In the genomic region with DNA sequence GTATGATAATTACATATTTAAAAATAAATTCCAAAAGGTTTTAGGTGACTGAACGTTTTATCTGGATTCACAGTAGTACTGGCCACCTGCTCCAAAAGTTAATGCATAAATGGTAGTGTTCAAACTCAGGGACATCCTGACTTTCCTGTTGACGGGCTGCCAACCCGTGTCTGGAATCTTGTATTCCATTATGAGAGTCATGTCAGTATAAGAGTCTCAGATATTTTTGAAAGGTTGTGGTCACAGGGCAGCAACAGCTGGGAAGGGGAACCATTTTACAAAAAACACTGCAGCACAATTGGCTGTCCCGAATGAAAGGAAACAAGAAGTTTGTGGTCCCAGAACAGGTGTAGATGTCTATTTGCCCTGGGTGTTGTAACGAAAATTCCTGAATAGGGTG, we compare ENCODE assay signal across 23 cellular contexts. TPM values are rescaled to one million over a fixed set of nuclear protein-coding genes. Genes with fewer than 3 reads are reported as not detected.
DNase-seq lines count a peak whose midpoint lies in the region; ATAC-seq, FAIRE-seq and TF ChIP-seq lines count a peak whose summit lies in the region.
"Had no signal": no experiment of that assay in that cellular context is flagged by ENCODE, and none has a peak within 500 bp of the region (broad histone marks: within the 10 kb centered on the region; RNA-seq: fewer than 3 reads in every experiment).

No MANE protein-coding gene starts in this region.

- peaks cover 10% of the 10 kb centered on the region for H3K27me3 Mint-ChIP-seq in activated CD8-positive, alpha-beta T cell treated with anti-CD3 and anti-CD28 coated beads, Interleukin-2, amount 10 ng/mL, durations not matched to agents 7 days and 5 days (ENCODE audit: low read depth)
- H3K27me3 Mint-ChIP-seq: activated naive CD8-positive, alpha-beta T cell; stimulated activated naive CD8-positive, alpha-beta T cell treated with anti-CD3 and anti-CD28 coated beads, Interleukin-15, amount 100 ng/mL, for 72 hours had no signal

- POLR2A ChIA-PET in activated CD8-positive, alpha-beta T cell treated with anti-CD3 and anti-CD28 coated beads, Interleukin-2, amount 10 ng/mL, durations not matched to agents 7 days and 5 days (lab: Charles Lee): no interaction called here

- no peaks in the 10 kb centered on the region for H3K36me3 ChIP-seq in kidney (ENCODE audit: control insufficient read depth in 1 of 2, insufficient read depth in 2 of 2, low read length in 2 of 2)
- H3K36me3 ChIP-seq in MG63: no peaks in the 10 kb centered on the region

- H3K4me3 Mint-ChIP-seq in activated CD8-positive, alpha-beta T cell treated with anti-CD3 and anti-CD28 coated beads, Interleukin-2, amount 10 ng/mL, durations not matched to agents 7 days and 5 days: no peak overlapping the region
- H3K4me3 Mint-ChIP-seq: activated naive CD8-positive, alpha-beta T cell; CD4-positive, CD25-positive, alpha-beta regulatory T cell; stimulated activated naive CD8-positive, alpha-beta T cell treated with anti-CD3 and anti-CD28 coated beads, Interleukin-15, amount 100 ng/mL, for 72 hours had no signal

- H3K4me3 ChIP-seq in kidney (ENCODE audit: low read length in 2 of 2) (peak overlapping the region in 1 of 2 donors; percentile 22), MG63 (no peak overlapping the region)
- H3K4me3 ChIP-seq: coronary artery, SK-N-MC, skin epidermis had no signal

- DNase-seq in kidney (peak; percentile 81), renal cortical epithelial cell (ENCODE audit: low read depth) (peak; percentile 43), MG63 (no peak), NCI-H524 (lab: John Stamatoyannopoulos, UW) (no peak)
- no peak for DNase-seq in activated CD8-positive, alpha-beta T cell treated with anti-CD3 and anti-CD28 coated beads, Interleukin-2, amount 10 ng/mL, durations not matched to agents 7 days and 5 days
- DNase-seq: ACHN; CD4-positive, CD25-positive, alpha-beta regulatory T cell; GF-D8; GOT3; NCI-H1694 treated with DMSO at 0.1 percent for 48 hours; occipital lobe; stimulated activated CD4-positive, alpha-beta T cell treated with anti-CD3 and anti-CD28 coated beads, Interleukin-2, amount 100 ng/mL, for 48 hours; stimulated activated naive CD8-positive, alpha-beta T cell treated with anti-CD3 and anti-CD28 coated beads, Interleukin-15, amount 100 ng/mL, for 72 hours; T1000 had no signal

- H3K27me3 ChIP-seq in MG63: no peaks in the 10 kb centered on the region

- CTCF ChIA-PET in activated CD8-positive, alpha-beta T cell treated with anti-CD3 and anti-CD28 coated beads, Interleukin-2, amount 10 ng/mL, durations not matched to agents 7 days and 5 days (lab: Charles Lee): no interaction called here

- intact Hi-C loops in kidney (cut with DNase I): no loop called here

- no peak overlapping the region for H3K27ac Mint-ChIP-seq in activated CD8-positive, alpha-beta T cell treated with anti-CD3 and anti-CD28 coated beads, Interleukin-2, amount 10 ng/mL, durations not matched to agents 7 days and 5 days
- H3K27ac Mint-ChIP-seq: activated naive CD8-positive, alpha-beta T cell; CD4-positive, CD25-positive, alpha-beta regulatory T cell; stimulated activated naive CD8-positive, alpha-beta T cell treated with anti-CD3 and anti-CD28 coated beads, Interleukin-15, amount 100 ng/mL, for 72 hours had no signal

- no peaks in the 10 kb centered on the region for H3K9me3 ChIP-seq in kidney (ENCODE audit: control insufficient read depth in 1 of 2, low read length in 2 of 2)
- no peaks in the 10 kb centered on the region for H3K9me3 ChIP-seq in MG63

- TF ChIP-seq CTCF in C4-2B (conservative IDR thresholded peaks at IDR 0.05): no peak
- TF ChIP-seq CTCF in VCaP (conservative IDR thresholded peaks at IDR 0.05): no peak
- TF ChIP-seq CTCF in kidney (IDR thresholded peaks at IDR 0.05; ENCODE audit: borderline replicate concordance, extremely low read depth, insufficient read depth): no peak

- peak; percentile 64 for FAIRE-seq in kidney (lab: Jason Lieb, UNC)

- H3K9me3 Mint-ChIP-seq in activated CD8-positive, alpha-beta T cell treated with anti-CD3 and anti-CD28 coated beads, Interleukin-2, amount 10 ng/mL, durations not matched to agents 7 days and 5 days (ENCODE audit: insufficient read depth): no peaks in the 10 kb centered on the region
- H3K9me3 Mint-ChIP-seq: CD4-positive, CD25-positive, alpha-beta regulatory T cell; stimulated activated naive CD8-positive, alpha-beta T cell treated with anti-CD3 and anti-CD28 coated beads, Interleukin-15, amount 100 ng/mL, for 72 hours had no signal

- no peaks in the 10 kb centered on the region for H3K36me3 Mint-ChIP-seq in activated CD8-positive, alpha-beta T cell treated with anti-CD3 and anti-CD28 coated beads, Interleukin-2, amount 10 ng/mL, durations not matched to agents 7 days and 5 days (ENCODE audit: low read depth)
- H3K36me3 Mint-ChIP-seq: activated naive CD8-positive, alpha-beta T cell; CD4-positive, CD25-positive, alpha-beta regulatory T cell had no signal

- peak overlapping the region; percentile 16; the same call in 1 of the 2 replicates for H3K27ac ChIP-seq in C4-2B
- H3K27ac ChIP-seq in VCaP: peak overlapping the region; percentile 95
- H3K27ac ChIP-seq in kidney (ENCODE audit: low read depth in 2 of 2, low read length in 2 of 2): no peak overlapping the region
- H3K27ac ChIP-seq: coronary artery, SK-N-MC, skin epidermis had no signal

- H3K4me1 ChIP-seq in kidney (ENCODE audit: control insufficient read depth in 1 of 2, insufficient read depth in 1 of 2, low read depth in 1 of 2, low read length in 2 of 2): peaks cover 2 to 9% of the 10 kb centered on the region in 2 donors

- no peak for ATAC-seq in GM19035 (IDR thresholded peaks at IDR 0.05; ENCODE audit: unreplicated experiment)
- ATAC-seq in activated CD8-positive, alpha-beta T cell treated with anti-CD3 and anti-CD28 coated beads, Interleukin-2, amount 10 ng/mL, durations not matched to agents 7 days and 5 days: no peak
- ATAC-seq: activated CD4-positive, CD25-positive, alpha-beta regulatory T cell treated with anti-CD3 and anti-CD28 coated beads, Interleukin-2, amount 50 U/mL, for 24 hours; stimulated activated naive CD8-positive, alpha-beta T cell treated with anti-CD3 and anti-CD28 coated beads, Interleukin-15, amount 100 ng/mL, for 72 hours had no signal

- H3K4me1 Mint-ChIP-seq in activated CD8-positive, alpha-beta T cell treated with anti-CD3 and anti-CD28 coated beads, Interleukin-2, amount 10 ng/mL, durations not matched to agents 7 days and 5 days (ENCODE audit: low read depth): no peaks in the 10 kb centered on the region

- H3K9ac ChIP-seq in kidney (ENCODE audit: low read length in 2 of 2): no peak overlapping the region

RNA-seq across cellular contexts. Expression of a gene that starts 2.8 kb away (rescaled TPM):
- total RNA-seq in kidney (0.88 TPM), renal cortical epithelial cell (0.69 and 8.1 TPM in 2 replicates)
- polyA plus RNA-seq in kidney (ENCODE audit: insufficient read depth, low read depth, low replicate concordance): not detected
- total RNA-seq in activated CD8-positive, alpha-beta T cell treated with anti-CD3 and anti-CD28 coated beads, Interleukin-2, amount 10 ng/mL, durations not matched to agents 7 days and 5 days: not detected
- total RNA-seq in MG63 (2014; rRNA removed; shearing (Covaris generic); ENCODE audit: low replicate concordance): not detected in 2 replicates
- total RNA-seq: CD4-positive, CD25-positive, alpha-beta regulatory T cell; MCF 10A had no signal

RNA-seq across cellular contexts. Expression of a gene that starts 8.0 kb away (rescaled TPM):
- total RNA-seq in kidney (34.2 TPM), renal cortical epithelial cell (21.7 and 31.1 TPM in 2 replicates)
- 4.7 TPM for polyA plus RNA-seq in kidney (ENCODE audit: insufficient read depth, low read depth, low replicate concordance)
- 10 to 100 TPM; 12.8 to 13.3 TPM for total RNA-seq in activated CD8-positive, alpha-beta T cell treated with anti-CD3 and anti-CD28 coated beads, Interleukin-2, amount 10 ng/mL, durations not matched to agents 7 days and 5 days
- total RNA-seq in MG63 (2014; rRNA removed; shearing (Covaris generic); ENCODE audit: low replicate concordance): 1.2 and 5.1 TPM in 2 replicates

RNA-seq across cellular contexts. Expression of a gene that starts 57.1 kb away (rescaled TPM):
- total RNA-seq in kidney (6.5 TPM), renal cortical epithelial cell (3.5 and 4.7 TPM in 2 replicates)
- polyA plus RNA-seq in kidney (ENCODE audit: insufficient read depth, low read depth, low replicate concordance): 0.17 TPM
- not detected for total RNA-seq in activated CD8-positive, alpha-beta T cell treated with anti-CD3 and anti-CD28 coated beads, Interleukin-2, amount 10 ng/mL, durations not matched to agents 7 days and 5 days
- not detected in 2 replicates for total RNA-seq in MG63 (2014; rRNA removed; shearing (Covaris generic); ENCODE audit: low replicate concordance)
- total RNA-seq: MCF 10A had no signal
- polyA plus RNA-seq: CD4-positive, CD25-positive, alpha-beta regulatory T cell had no signal

Comparison
In these comparisons a context has a peak if more than half of its experiments do, and no peak if none do; other contexts are left out.
1. H3K27ac ChIP-seq: peak in C4-2B (single experiment) and VCaP (single experiment); none in kidney (0 of 2).
2. DNase-seq: peak in kidney (single experiment) and renal cortical epithelial cell (single experiment); none in activated CD8-positive, alpha-beta T cell treated with anti-CD3 and anti-CD28 coated beads, Interleukin-2, amount 10 ng/mL, durations not matched to agents 7 days and 5 days (single experiment), MG63 (single experiment) and NCI-H524 (0 of 2).